In the genomic region with DNA sequence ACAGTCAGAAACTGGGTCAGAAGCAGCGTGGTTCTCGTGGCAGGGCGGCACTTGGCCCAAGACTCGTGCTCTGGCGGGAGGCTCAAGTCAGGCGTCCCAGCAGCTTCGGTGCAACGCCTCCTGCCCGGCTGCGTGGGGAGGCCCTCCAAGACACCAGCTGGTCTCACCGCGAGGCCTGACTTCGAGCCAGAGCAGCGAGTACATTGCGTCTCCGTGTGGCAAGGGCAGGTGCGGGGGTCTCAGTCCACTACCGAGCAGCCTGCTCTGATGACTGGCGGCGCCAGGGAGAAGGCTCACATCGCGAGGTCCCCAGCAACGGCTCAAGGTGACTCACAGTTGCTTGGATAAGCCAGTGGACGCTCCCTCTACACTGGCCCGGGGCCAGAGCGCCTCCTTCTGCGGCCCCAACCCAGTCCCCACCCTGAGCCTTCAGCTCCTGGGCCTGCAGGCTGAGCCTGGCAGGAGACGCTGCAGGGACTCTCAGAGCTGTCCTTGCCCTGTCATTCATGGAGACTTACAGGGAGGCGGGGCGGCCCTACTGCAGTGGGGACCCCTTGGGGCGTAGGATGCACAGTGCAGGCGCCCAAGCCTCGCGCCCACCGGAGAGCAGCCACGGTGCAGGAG, we compare ENCODE assay signal across 10 cellular contexts. TPM values are rescaled to one million over a fixed set of nuclear protein-coding genes. Genes with fewer than 3 reads are reported as not detected.
A peak's percentile ranks its signal among the peaks of the same experiment; 100 is the strongest.
DNase-seq lines count a peak whose midpoint lies in the region; ATAC-seq and TF ChIP-seq lines count a peak whose summit lies in the region.
"Had no signal": no experiment of that assay in that cellular context is flagged by ENCODE, and none has a peak within 500 bp of the region (broad histone marks: within the 10 kb centered on the region; RNA-seq: fewer than 3 reads in every experiment).

No MANE protein-coding gene starts in this region.

- TF ChIP-seq CTCF in C4-2B (conservative IDR thresholded peaks at IDR 0.05) (no peak), fibroblast of lung (conservative IDR thresholded peaks at IDR 0.05 in 1 of 2, IDR thresholded peaks at IDR 0.05 in 1 of 2; ENCODE audit: low read depth in 1 of 2, low read length in 2 of 2) (no peak)

- no peaks in the 10 kb centered on the region for H4K20me1 ChIP-seq in fibroblast of lung (ENCODE audit: control insufficient read depth, extremely low read depth, insufficient read depth, low read length)

- no peaks in the 10 kb centered on the region for H3K9me3 ChIP-seq in fibroblast of lung (ENCODE audit: control insufficient read depth, insufficient read depth, low read depth, low read length)
- peaks cover 3 to 6% of the 10 kb centered on the region in 2 donors for H3K9me3 ChIP-seq in neuronal stem cell (replicated peaks in 1 of 2; ENCODE audit: control insufficient read depth in 2 of 2, insufficient read depth in 1 of 2, low read depth in 1 of 2, low read length in 2 of 2)
- H3K9me3 ChIP-seq: adrenal gland had no signal

- H3K4me2 ChIP-seq in fibroblast of lung (ENCODE audit: extremely low read depth, insufficient read depth, low read length) (peak overlapping the region; percentile 59), neuronal stem cell (ENCODE audit: insufficient read depth, low read length, poor library complexity, severe bottlenecking) (no peak overlapping the region)

- peaks cover 12% of the 10 kb centered on the region for H3K4me1 ChIP-seq in fibroblast of lung (ENCODE audit: control insufficient read depth, extremely low read depth, insufficient read depth, low read length)
- H3K4me1 ChIP-seq in neuronal stem cell (ENCODE audit: control insufficient read depth in 2 of 2, insufficient read depth in 1 of 2, low read depth in 1 of 2, low read length in 2 of 2), result no peaks in the 10 kb centered on the region

- H3K4me3 ChIP-seq in fibroblast of lung (replicated peaks in 1 of 4; ENCODE audit: control extremely low read depth in 1 of 4, insufficient read depth in 1 of 4, low read depth in 3 of 4, low read length in 4 of 4) (no peak overlapping the region), neuronal stem cell (ENCODE audit: low read length in 2 of 2) (no peak overlapping the region)
- H3K4me3 ChIP-seq: adrenal gland had no signal

- no peak overlapping the region for H3K27ac Mint-ChIP-seq in immature natural killer cell
- H3K27ac Mint-ChIP-seq in activated CD4-positive, alpha-beta T cell treated with anti-CD3 and anti-CD28 coated beads, Interleukin-2, amount 10 ng/mL, durations not matched to agents 24 days and 14 days, result no peak overlapping the region
- H3K27ac Mint-ChIP-seq: stimulated activated naive B cell treated with anti-CD40 and anti-IgM and Interleukin-4, amounts not matched to agents 10 μg/mL and 1 μg/mL and 100 μg/mL, for 72 hours had no signal

- no peak overlapping the region for H3K4ac ChIP-seq in neuronal stem cell (ENCODE audit: low read length)

- H3K36me3 ChIP-seq in fibroblast of lung (ENCODE audit: control insufficient read depth, insufficient read depth, low read length), result peaks cover 12% of the 10 kb centered on the region
- H3K36me3 ChIP-seq in neuronal stem cell (replicated peaks in 1 of 2; ENCODE audit: control insufficient read depth in 2 of 2, insufficient read depth in 2 of 2, low read length in 2 of 2), result peaks cover 33 to 81% of the 10 kb centered on the region in 2 donors

- no peaks in the 10 kb centered on the region for H3K27me3 Mint-ChIP-seq in immature natural killer cell (ENCODE audit: low read depth in 3 of 3)
- no peaks in the 10 kb centered on the region for H3K27me3 Mint-ChIP-seq in activated CD4-positive, alpha-beta T cell treated with anti-CD3 and anti-CD28 coated beads, Interleukin-2, amount 10 ng/mL, durations not matched to agents 24 days and 14 days
- H3K27me3 Mint-ChIP-seq: stimulated activated naive B cell treated with anti-CD40 and anti-IgM and Interleukin-4, amounts not matched to agents 10 μg/mL and 1 μg/mL and 100 μg/mL, for 72 hours had no signal

- H3K79me1 ChIP-seq in neuronal stem cell (ENCODE audit: low read depth, low read length), result peaks cover 7% of the 10 kb centered on the region

- H2AFZ ChIP-seq in fibroblast of lung (ENCODE audit: low read length) (no peak overlapping the region), neuronal stem cell (ENCODE audit: low read length) (no peak overlapping the region)

- H2AK5ac ChIP-seq in neuronal stem cell (ENCODE audit: low read depth, low read length), result peak overlapping the region; percentile 81

- ATAC-seq in left colon, result no peak

- H2BK5ac ChIP-seq in neuronal stem cell (ENCODE audit: low read length), result no peak overlapping the region

- H2BK120ac ChIP-seq in neuronal stem cell (ENCODE audit: low read depth, low read length), result no peak overlapping the region

- peaks cover 5 to 23% (median 10%) of the 10 kb centered on the region in 3 donors for H3K36me3 Mint-ChIP-seq in immature natural killer cell
- peaks cover 23% of the 10 kb centered on the region for H3K36me3 Mint-ChIP-seq in activated CD4-positive, alpha-beta T cell treated with anti-CD3 and anti-CD28 coated beads, Interleukin-2, amount 10 ng/mL, durations not matched to agents 24 days and 14 days (ENCODE audit: low read depth)

- no peaks in the 10 kb centered on the region for H3K27me3 ChIP-seq in fibroblast of lung (ENCODE audit: control insufficient read depth, insufficient read depth, low read length)
- no peaks in the 10 kb centered on the region for H3K27me3 ChIP-seq in neuronal stem cell (ENCODE audit: control insufficient read depth in 3 of 3, insufficient read depth in 3 of 3, low read depth in 1 of 3, low read length in 3 of 3)
- H3K27me3 ChIP-seq: adrenal gland had no signal

- DNase-seq in NCI-H1105 treated with DMSO at 0.1 percent for 48 hours (lab: John Stamatoyannopoulos, UW), result peak; percentile 42
- peak in 1 of 2 donors; percentile 67 for DNase-seq in fibroblast of lung (ENCODE audit: low read depth in 2 of 2)
- peak; percentile 18 for DNase-seq in neuronal stem cell (ENCODE audit: low spot score)
- no peak for DNase-seq in immature natural killer cell
- DNase-seq in activated CD4-positive, alpha-beta T cell treated with anti-CD3 and anti-CD28 coated beads, Interleukin-2, amount 10 ng/mL, durations not matched to agents 24 days and 14 days, result no peak
- no peak for DNase-seq in left colon
- DNase-seq in dermis blood vessel endothelial cell, result no peak
- DNase-seq: stimulated activated naive B cell treated with anti-CD40 and anti-IgM and Interleukin-4, amounts not matched to agents 10 μg/mL and 1 μg/mL and 100 μg/mL, for 72 hours had no signal

- peak overlapping the region; percentile 14 for H3K14ac ChIP-seq in neuronal stem cell (ENCODE audit: low read length)

- H3K9ac ChIP-seq in fibroblast of lung (ENCODE audit: insufficient read depth, low read length) (no peak overlapping the region), neuronal stem cell (ENCODE audit: low read depth, low read length, poor library complexity) (no peak overlapping the region)

- H3K23ac ChIP-seq in neuronal stem cell (ENCODE audit: low read depth, low read length, poor library complexity), result peak overlapping the region; percentile 55

- H3K4me1 Mint-ChIP-seq in immature natural killer cell, result peaks cover 0 to 4% of the 10 kb centered on the region in 2 donors
- no peaks in the 10 kb centered on the region for H3K4me1 Mint-ChIP-seq in activated CD4-positive, alpha-beta T cell treated with anti-CD3 and anti-CD28 coated beads, Interleukin-2, amount 10 ng/mL, durations not matched to agents 24 days and 14 days

- H4K91ac ChIP-seq in neuronal stem cell (ENCODE audit: low read depth, low read length, poor library complexity), result no peak overlapping the region

- intact Hi-C loops in activated CD4-positive, alpha-beta T cell treated with anti-CD3 and anti-CD28 coated beads, Interleukin-2, amount 10 ng/mL, durations not matched to agents 24 days and 14 days (cut with micrococcal nuclease), result no loop called here
- intact Hi-C loops in left colon (cut with DNase I, micrococcal nuclease), result no loop called here

- H3K27ac ChIP-seq in C4-2B (peak overlapping the region; percentile 83), fibroblast of lung (ENCODE audit: insufficient read depth, low read length) (peak overlapping the region; percentile 47), neuronal stem cell (replicated peaks; ENCODE audit: low read length) (no peak overlapping the region)

- no peak overlapping the region for H2BK12ac ChIP-seq in neuronal stem cell (ENCODE audit: low read length)

- H3K9me3 Mint-ChIP-seq in immature natural killer cell, result no peaks in the 10 kb centered on the region
- H3K9me3 Mint-ChIP-seq in activated CD4-positive, alpha-beta T cell treated with anti-CD3 and anti-CD28 coated beads, Interleukin-2, amount 10 ng/mL, durations not matched to agents 24 days and 14 days, result no peaks in the 10 kb centered on the region
- H3K9me3 Mint-ChIP-seq: stimulated activated naive B cell treated with anti-CD40 and anti-IgM and Interleukin-4, amounts not matched to agents 10 μg/mL and 1 μg/mL and 100 μg/mL, for 72 hours had no signal

- no peak overlapping the region for H4K8ac ChIP-seq in neuronal stem cell (ENCODE audit: low read depth, low read length)

- peak overlapping the region; percentile 85 for H3K18ac ChIP-seq in neuronal stem cell (ENCODE audit: low read length)

- no peak overlapping the region for H2BK15ac ChIP-seq in neuronal stem cell (ENCODE audit: low read length)

- no CpG with 5 or more reads among the region's 36 CpGs for WGBS in neuronal stem cell (ENCODE audit: extremely low coverage in 2 of 2, insufficient read length in 2 of 2, insufficient replicate concordance in 1 of 2), 2 donors

- no peaks in the 10 kb centered on the region for H3K79me2 ChIP-seq in fibroblast of lung (ENCODE audit: control insufficient read depth, insufficient read depth, low read length)

- H3K4me3 Mint-ChIP-seq in immature natural killer cell, result no peak overlapping the region
- no peak overlapping the region for H3K4me3 Mint-ChIP-seq in activated CD4-positive, alpha-beta T cell treated with anti-CD3 and anti-CD28 coated beads, Interleukin-2, amount 10 ng/mL, durations not matched to agents 24 days and 14 days
- H3K4me3 Mint-ChIP-seq: stimulated activated naive B cell treated with anti-CD40 and anti-IgM and Interleukin-4, amounts not matched to agents 10 μg/mL and 1 μg/mL and 100 μg/mL, for 72 hours had no signal

RNA-seq across cellular contexts. Expression of a gene that starts 41.9 kb away (rescaled TPM):
- total RNA-seq in fibroblast of lung (12.3 and 14.5 TPM in 2 replicates), left colon (10 to 100 TPM; 26.5 to 31.0 TPM), dermis blood vessel endothelial cell (77.9 and 82.4 TPM in 2 replicates)
- polyA plus RNA-seq in fibroblast of lung (12.1 and 12.7 TPM in 2 replicates), immature natural killer cell (1 to 10 TPM; 3.0 to 6.1 (median 3.9) TPM)
- 14.0 and 16.2 TPM in 2 replicates for polyA plus RNA-seq in fibroblast of lung (2012)
- polyA minus RNA-seq in fibroblast of lung (ENCODE audit: low replicate concordance), result 11.5 and 11.9 TPM in 2 replicates
- 14.0 TPM for polyA plus RNA-seq in neuronal stem cell (2013, experiment 1 of 2)
- polyA plus RNA-seq in neuronal stem cell (2013, experiment 2 of 2), result 12.9 TPM
- 39.4 and 47.0 TPM in 2 replicates for total RNA-seq in activated CD4-positive, alpha-beta T cell treated with anti-CD3 and anti-CD28 coated beads, Interleukin-2, amount 10 ng/mL, durations not matched to agents 24 days and 14 days

RNA-seq across cellular contexts. Expression of a gene that starts 42.5 kb away (rescaled TPM):
- 10.3 and 14.2 TPM in 2 replicates for total RNA-seq in fibroblast of lung
- polyA plus RNA-seq in fibroblast of lung, result 13.1 and 19.2 TPM in 2 replicates
- polyA plus RNA-seq in fibroblast of lung (2012), result 17.8 and 25.9 TPM in 2 replicates
- 25.8 and 31.6 TPM in 2 replicates for polyA minus RNA-seq in fibroblast of lung (ENCODE audit: low replicate concordance)
- 26.4 TPM for polyA plus RNA-seq in neuronal stem cell (2013, experiment 1 of 2)
- polyA plus RNA-seq in neuronal stem cell (2013, experiment 2 of 2), result 26.5 TPM
- 1 to 10 TPM in 2 of 3 donors, under 1 TPM in 1; 0.45 to 1.4 (median 1.3) TPM for polyA plus RNA-seq in immature natural killer cell
- total RNA-seq in activated CD4-positive, alpha-beta T cell treated with anti-CD3 and anti-CD28 coated beads, Interleukin-2, amount 10 ng/mL, durations not matched to agents 24 days and 14 days, result 49.4 and 50.6 TPM in 2 replicates
- total RNA-seq in left colon, result 10 to 100 TPM; 27.8 to 37.1 TPM
- total RNA-seq in dermis blood vessel endothelial cell, result 19.2 and 40.7 TPM in 2 replicates

Comparison
In these comparisons a context has a peak if more than half of its experiments do, and no peak if none do; other contexts are left out.
1. DNase-seq: peak in NCI-H1105 treated with DMSO at 0.1 percent for 48 hours (single experiment) and neuronal stem cell (single experiment); none in immature natural killer cell (0 of 3), activated CD4-positive, alpha-beta T cell treated with anti-CD3 and anti-CD28 coated beads, Interleukin-2, amount 10 ng/mL, durations not matched to agents 24 days and 14 days (single experiment), left colon (0 of 2) and dermis blood vessel endothelial cell (single experiment).